Comparison of ENCODE assay signal across 9 cellular contexts in the genomic region with DNA sequence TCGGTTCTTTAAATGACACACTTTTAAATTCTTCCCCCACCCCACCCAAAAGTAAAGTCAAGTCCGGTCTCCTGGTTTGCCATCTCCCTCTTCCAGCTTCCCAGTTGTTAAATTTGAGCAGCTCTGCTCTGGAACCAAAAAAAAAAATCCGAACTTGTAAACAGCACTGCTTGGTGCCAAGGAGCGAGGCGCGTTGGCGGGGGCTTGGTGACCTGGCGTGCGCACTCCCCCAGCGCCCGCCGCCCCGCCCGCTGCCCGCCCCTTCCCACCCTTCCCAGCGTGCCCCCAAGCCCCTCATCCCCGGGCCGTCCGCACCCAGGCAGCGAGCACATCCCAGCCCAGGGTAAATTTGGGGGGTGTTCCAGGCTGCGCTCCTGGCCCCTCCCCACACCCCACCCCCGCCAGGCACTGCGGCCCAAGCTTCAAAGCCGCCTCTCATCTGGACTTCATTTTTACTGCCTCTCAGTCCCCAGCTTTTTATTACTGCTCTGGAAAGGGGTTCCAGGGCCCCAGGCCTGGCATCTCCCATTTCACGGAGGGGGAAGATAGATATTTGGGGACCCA. TPM values are rescaled to one million over a fixed set of nuclear protein-coding genes. Genes with fewer than 3 reads are reported as not detected.
DNase-seq lines count a peak whose midpoint lies in the region; TF ChIP-seq lines count a peak whose summit lies in the region.
"Had no signal": no experiment of that assay in that cellular context is flagged by ENCODE, and none has a peak within 500 bp of the region (broad histone marks: within the 10 kb centered on the region; RNA-seq: fewer than 3 reads in every experiment).

No MANE protein-coding gene starts in this region.

- H3K4me3 ChIP-seq in GM06990 (replicated peaks; ENCODE audit: low read depth, low read length) (peak overlapping the region; percentile 77), foreskin fibroblast (ENCODE audit: low read depth in 1 of 2, low read length in 2 of 2) (peak overlapping the region; percentile 69 to 99), retinal pigment epithelial cell (ENCODE audit: low read length) (peak overlapping the region; percentile 72)

- TF ChIP-seq CTCF in GM06990 (IDR thresholded peaks at IDR 0.05; ENCODE audit: insufficient read depth, low read length, poor library complexity, severe bottlenecking) (no peak), foreskin fibroblast (IDR thresholded peaks at IDR 0.05; ENCODE audit: low read depth, low read length) (no peak), retinal pigment epithelial cell (conservative IDR thresholded peaks at IDR 0.05; ENCODE audit: low read depth, low read length) (no peak)

- peaks cover 48% of the 10 kb centered on the region for H3K36me3 Mint-ChIP-seq in activated CD4-positive, alpha-beta memory T cell treated with anti-CD3 and anti-CD28 coated beads, Interleukin-2, amount 10 ng/mL, durations not matched to agents 7 days and 5 days (ENCODE audit: low read depth)

- CTCF ChIA-PET in activated CD4-positive, alpha-beta memory T cell treated with anti-CD3 and anti-CD28 coated beads, Interleukin-2, amount 10 ng/mL, durations not matched to agents 7 days and 5 days (lab: Charles Lee), result interaction anchor here (0.6 to 15.2 kb wide), 12 partner anchors 9 to 105 kb away, joined by 3 to 211 read pairs (median 6); a partner anchor contains a TSS

- no peak for DNase-seq in GM06990 (ENCODE audit: extremely low read depth, insufficient read length)
- no peak for DNase-seq in activated CD4-positive, alpha-beta memory T cell treated with anti-CD3 and anti-CD28 coated beads, Interleukin-2, amount 10 ng/mL, durations not matched to agents 7 days and 5 days
- DNase-seq in foreskin fibroblast, result peak in 1 of 2 donors; percentile 78
- DNase-seq in retinal pigment epithelial cell (ENCODE audit: low read depth), result no peak
- no peak for DNase-seq in stimulated activated CD4-positive, alpha-beta T cell treated with anti-CD3 and anti-CD28 coated beads, Interleukin-2, amount 100 ng/mL, for 24 hours
- no peak for DNase-seq in NCI-H510A treated with DMSO at 0.1 percent for 48 hours (lab: John Stamatoyannopoulos, UW)
- no peak for DNase-seq in SK-N-DZ (ENCODE audit: low spot score)
- no peak for DNase-seq in NCI-H2227 treated with DMSO at 0.1 percent for 48 hours (lab: John Stamatoyannopoulos, UW)
- DNase-seq: NCI-H2029 had no signal

- H3K9me3 Mint-ChIP-seq in activated CD4-positive, alpha-beta memory T cell treated with anti-CD3 and anti-CD28 coated beads, Interleukin-2, amount 10 ng/mL, durations not matched to agents 7 days and 5 days, result no peaks in the 10 kb centered on the region

- H3K36me3 ChIP-seq in GM06990 (ENCODE audit: control insufficient read depth, insufficient read depth, low read length), result peaks cover 5% of the 10 kb centered on the region

- peaks cover 80% of the 10 kb centered on the region for H3K4me1 Mint-ChIP-seq in activated CD4-positive, alpha-beta memory T cell treated with anti-CD3 and anti-CD28 coated beads, Interleukin-2, amount 10 ng/mL, durations not matched to agents 7 days and 5 days

- POLR2A ChIA-PET in activated CD4-positive, alpha-beta memory T cell treated with anti-CD3 and anti-CD28 coated beads, Interleukin-2, amount 10 ng/mL, durations not matched to agents 7 days and 5 days (lab: Charles Lee), result interaction anchor here (1.1 to 7.5 kb wide), 14 partner anchors 11 to 106 kb away, joined by 3 to 117 read pairs (median 9); a partner anchor contains a TSS

- no peaks in the 10 kb centered on the region for H3K27me3 ChIP-seq in GM06990 (replicated peaks; ENCODE audit: control insufficient read depth, insufficient read depth, low read length)

- peak overlapping the region; percentile 93 for H3K4me3 Mint-ChIP-seq in activated CD4-positive, alpha-beta memory T cell treated with anti-CD3 and anti-CD28 coated beads, Interleukin-2, amount 10 ng/mL, durations not matched to agents 7 days and 5 days

- H3K27ac Mint-ChIP-seq in activated CD4-positive, alpha-beta memory T cell treated with anti-CD3 and anti-CD28 coated beads, Interleukin-2, amount 10 ng/mL, durations not matched to agents 7 days and 5 days, result peak overlapping the region; percentile 90

- H3K27me3 Mint-ChIP-seq in activated CD4-positive, alpha-beta memory T cell treated with anti-CD3 and anti-CD28 coated beads, Interleukin-2, amount 10 ng/mL, durations not matched to agents 7 days and 5 days, result no peaks in the 10 kb centered on the region

RNA-seq across cellular contexts. Expression of a gene that starts 11.6 kb away (rescaled TPM):
- total RNA-seq in activated CD4-positive, alpha-beta memory T cell treated with anti-CD3 and anti-CD28 coated beads, Interleukin-2, amount 10 ng/mL, durations not matched to agents 7 days and 5 days, result 100 to 1,000 TPM; 780 to 786 TPM
- polyA plus RNA-seq in SK-N-DZ (2014; cell fraction: cytosol; rRNA removed), result 0.14 TPM in 1 of 2 replicates, not detected in the other
- not detected in 2 replicates for polyA plus RNA-seq in SK-N-DZ (2014; cell fraction: nucleus; rRNA removed)

RNA-seq across cellular contexts. Expression of a gene that starts 13.4 kb away (rescaled TPM):
- total RNA-seq in activated CD4-positive, alpha-beta memory T cell treated with anti-CD3 and anti-CD28 coated beads, Interleukin-2, amount 10 ng/mL, durations not matched to agents 7 days and 5 days, result 10 to 100 TPM; 46.1 to 47.4 TPM
- 0.35 and 2.0 TPM in 2 replicates for polyA plus RNA-seq in SK-N-DZ (2014; cell fraction: cytosol; rRNA removed)
- polyA plus RNA-seq in SK-N-DZ (2014; cell fraction: nucleus; rRNA removed), result 1.9 and 2.2 TPM in 2 replicates

RNA-seq across cellular contexts. Expression of a gene that starts 37.9 kb away (rescaled TPM):
- 10 to 100 TPM; 28.6 to 31.0 TPM for total RNA-seq in activated CD4-positive, alpha-beta memory T cell treated with anti-CD3 and anti-CD28 coated beads, Interleukin-2, amount 10 ng/mL, durations not matched to agents 7 days and 5 days
- 8.3 and 10.5 TPM in 2 replicates for polyA plus RNA-seq in SK-N-DZ (2014; cell fraction: cytosol; rRNA removed)
- polyA plus RNA-seq in SK-N-DZ (2014; cell fraction: nucleus; rRNA removed), result 54.6 and 66.7 TPM in 2 replicates

RNA-seq across cellular contexts. Expression of a gene that starts 38.1 kb away (rescaled TPM):
- total RNA-seq in activated CD4-positive, alpha-beta memory T cell treated with anti-CD3 and anti-CD28 coated beads, Interleukin-2, amount 10 ng/mL, durations not matched to agents 7 days and 5 days, result 10 to 100 TPM; 33.7 to 45.5 TPM
- polyA plus RNA-seq in SK-N-DZ (2014; cell fraction: cytosol; rRNA removed), result 15.1 and 20.2 TPM in 2 replicates
- 30.2 and 38.9 TPM in 2 replicates for polyA plus RNA-seq in SK-N-DZ (2014; cell fraction: nucleus; rRNA removed)

RNA-seq across cellular contexts. Expression of a gene that starts 49.5 kb away (rescaled TPM):
- 10 to 100 TPM; 88.4 to 90.2 TPM for total RNA-seq in activated CD4-positive, alpha-beta memory T cell treated with anti-CD3 and anti-CD28 coated beads, Interleukin-2, amount 10 ng/mL, durations not matched to agents 7 days and 5 days
- 60.0 and 67.0 TPM in 2 replicates for polyA plus RNA-seq in SK-N-DZ (2014; cell fraction: cytosol; rRNA removed)
- 114 and 155 TPM in 2 replicates for polyA plus RNA-seq in SK-N-DZ (2014; cell fraction: nucleus; rRNA removed)
